In the genomic region with DNA sequence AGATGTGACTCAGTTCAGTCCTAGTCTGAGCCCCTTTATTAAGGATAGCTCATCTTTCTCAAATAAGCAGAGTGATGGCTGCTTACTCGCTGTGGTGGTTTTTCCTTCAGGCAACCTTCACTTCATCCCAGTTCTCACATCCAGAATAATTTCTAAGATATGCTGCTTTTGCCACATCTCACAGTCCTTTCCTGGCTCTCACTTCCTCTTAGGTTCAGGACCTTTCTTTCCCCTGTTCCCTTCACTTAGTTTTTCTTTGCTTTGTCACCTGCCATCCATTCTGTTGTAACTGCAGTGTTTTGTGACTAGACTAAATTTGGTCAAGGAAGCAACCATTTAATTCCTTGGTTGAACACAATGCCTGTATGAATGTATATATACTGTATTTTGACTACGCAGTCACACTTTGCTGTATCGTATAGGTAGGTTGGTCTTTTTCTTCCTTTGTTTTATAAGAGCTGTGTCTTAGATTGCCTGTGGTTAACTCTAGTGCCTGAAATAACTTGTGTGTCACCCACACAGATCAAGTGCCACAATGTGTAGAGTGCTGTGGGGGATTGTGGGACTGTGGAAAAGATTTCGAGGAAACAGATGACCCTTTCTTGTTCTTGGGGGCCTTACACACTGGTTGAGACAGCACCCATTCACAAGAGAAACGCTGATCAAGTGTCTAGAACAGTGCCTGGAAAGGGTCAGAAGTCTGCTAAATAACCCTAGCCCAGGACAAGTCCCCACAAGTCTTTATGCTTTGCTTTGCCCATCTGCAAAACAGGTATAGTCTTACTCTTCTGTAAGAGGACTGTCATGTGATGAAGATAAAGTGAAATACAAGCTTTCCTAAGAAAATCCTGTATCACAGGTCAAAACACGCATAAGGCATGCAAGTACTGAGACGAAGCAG, we compare ENCODE assay signal across 11 cellular contexts. TPM values are rescaled to one million over a fixed set of nuclear protein-coding genes. Genes with fewer than 3 reads are reported as not detected.
DNase-seq lines count a peak whose midpoint lies in the region; ATAC-seq lines count a peak whose summit lies in the region.
"Had no signal": no experiment of that assay in that cellular context is flagged by ENCODE, and none has a peak within 500 bp of the region (broad histone marks: within the 10 kb centered on the region; RNA-seq: fewer than 3 reads in every experiment).

No MANE protein-coding gene starts in this region.

- no peak for ATAC-seq in activated naive CD8-positive, alpha-beta T cell treated with anti-CD3 and anti-CD28 coated beads, Interleukin-2, amount 10 ng/mL, durations not matched to agents 7 days and 5 days (ENCODE audit: low read depth)
- ATAC-seq in GM21390 (IDR thresholded peaks at IDR 0.05; ENCODE audit: unreplicated experiment), result no peak

- peak overlapping the region in 3 of 11 experiments; percentile 1 to 63 (median 18); a peak in 5 of 22 replicates for H3K27ac ChIP-seq in BLaER1 treated with 17β-estradiol and CSF1 and Interleukin-3, amounts not matched to agents 10 nM and 100 nM
- H3K27ac ChIP-seq in HUES48 (ENCODE audit: low read depth, low read length) (peak overlapping the region; percentile 5), muscle layer of duodenum (ENCODE audit: low read length) (peak overlapping the region; percentile 30), SJCRH30 (no peak overlapping the region)

- H3K9me3 Mint-ChIP-seq in activated naive CD8-positive, alpha-beta T cell treated with anti-CD3 and anti-CD28 coated beads, Interleukin-2, amount 10 ng/mL, durations not matched to agents 7 days and 5 days, result no peaks in the 10 kb centered on the region

- H3K4me3 ChIP-seq in BLaER1 treated with 17β-estradiol and CSF1 and Interleukin-3, amounts not matched to agents 10 nM and 100 nM, result peak overlapping the region in 3 of 10 experiments; percentile 76 to 88 (median 80); a peak in 3 of 20 replicates
- no peak overlapping the region for H3K4me3 ChIP-seq in HUES48 (ENCODE audit: low read depth, low read length)
- H3K4me3 ChIP-seq in muscle layer of duodenum (ENCODE audit: low read depth in 1 of 2, low read length in 2 of 2), result no peak overlapping the region
- no peak overlapping the region for H3K4me3 ChIP-seq in SJCRH30

- peak overlapping the region; percentile 69 for H3K4me3 Mint-ChIP-seq in activated naive CD8-positive, alpha-beta T cell treated with anti-CD3 and anti-CD28 coated beads, Interleukin-2, amount 10 ng/mL, durations not matched to agents 7 days and 5 days

- H3K4me1 ChIP-seq in BLaER1 treated with 17β-estradiol and CSF1 and Interleukin-3, amounts not matched to agents 10 nM and 100 nM, result peaks cover 27 to 63% (median 47%) of the 10 kb centered on the region in 10 experiments
- peaks cover 5% of the 10 kb centered on the region; the same call in 1 of the 2 replicates for H3K4me1 ChIP-seq in HUES48 (ENCODE audit: control insufficient read depth, insufficient read depth, low read length)
- H3K4me1 ChIP-seq in muscle layer of duodenum (ENCODE audit: control insufficient read depth in 1 of 2, insufficient read depth in 2 of 2, low read length in 2 of 2), result peaks cover 0 to 27% of the 10 kb centered on the region in 2 donors
- peaks cover 24% of the 10 kb centered on the region for H3K4me1 ChIP-seq in SJCRH30

- no peaks in the 10 kb centered on the region for H3K27me3 ChIP-seq in BLaER1 treated with 17β-estradiol and CSF1 and Interleukin-3, amounts not matched to agents 10 nM and 100 nM
- H3K27me3 ChIP-seq in HUES48 (ENCODE audit: control insufficient read depth, insufficient read depth, low read length) (no peaks in the 10 kb centered on the region), muscle layer of duodenum (ENCODE audit: low read depth, low read length) (no peaks in the 10 kb centered on the region), SJCRH30 (no peaks in the 10 kb centered on the region)

- H3K9me3 ChIP-seq in BLaER1 treated with 17β-estradiol and CSF1 and Interleukin-3, amounts not matched to agents 10 nM and 100 nM (replicated peaks in 1 of 11), result no peaks in the 10 kb centered on the region
- H3K9me3 ChIP-seq in HUES48 (ENCODE audit: control insufficient read depth, insufficient read depth, low read length) (no peaks in the 10 kb centered on the region), muscle layer of duodenum (ENCODE audit: control insufficient read depth in 1 of 2, low read length in 2 of 2) (no peaks in the 10 kb centered on the region), SJCRH30 (replicated peaks) (no peaks in the 10 kb centered on the region)

- peaks cover 44% of the 10 kb centered on the region for H3K4me1 Mint-ChIP-seq in activated naive CD8-positive, alpha-beta T cell treated with anti-CD3 and anti-CD28 coated beads, Interleukin-2, amount 10 ng/mL, durations not matched to agents 7 days and 5 days

- H3K9ac ChIP-seq in BLaER1 treated with 17β-estradiol and CSF1 and Interleukin-3, amounts not matched to agents 10 nM and 100 nM, result peak overlapping the region in 7 of 11 experiments; percentile 12 to 98 (median 93); a peak in 10 of 22 replicates
- H3K9ac ChIP-seq in HUES48 (ENCODE audit: low read depth, low read length), result no peak overlapping the region

- H3K36me3 Mint-ChIP-seq in activated naive CD8-positive, alpha-beta T cell treated with anti-CD3 and anti-CD28 coated beads, Interleukin-2, amount 10 ng/mL, durations not matched to agents 7 days and 5 days, result peaks cover 47% of the 10 kb centered on the region

- H3K4me2 ChIP-seq in BLaER1 treated with 17β-estradiol and CSF1 and Interleukin-3, amounts not matched to agents 10 nM and 100 nM, result peak overlapping the region in 10 of 11 experiments; percentile 81 to 94 (median 88); a peak in 18 of 22 replicates

- H3K27me3 Mint-ChIP-seq in activated naive CD8-positive, alpha-beta T cell treated with anti-CD3 and anti-CD28 coated beads, Interleukin-2, amount 10 ng/mL, durations not matched to agents 7 days and 5 days, result no peaks in the 10 kb centered on the region

- POLR2A ChIA-PET in activated naive CD8-positive, alpha-beta T cell treated with anti-CD3 and anti-CD28 coated beads, Interleukin-2, amount 10 ng/mL, durations not matched to agents 7 days and 5 days (lab: Charles Lee), result interaction anchor here (0.5 kb wide), 1 partner anchor 87 kb away, joined by 4 read pairs; no protein-coding TSS in a partner anchor

- peak overlapping the region; percentile 81 for H3K27ac Mint-ChIP-seq in activated naive CD8-positive, alpha-beta T cell treated with anti-CD3 and anti-CD28 coated beads, Interleukin-2, amount 10 ng/mL, durations not matched to agents 7 days and 5 days

- H3K36me3 ChIP-seq in BLaER1 treated with 17β-estradiol and CSF1 and Interleukin-3, amounts not matched to agents 10 nM and 100 nM, result peaks cover 61 to 73% (median 70%) of the 10 kb centered on the region in 11 experiments
- H3K36me3 ChIP-seq in HUES48 (ENCODE audit: control insufficient read depth, insufficient read depth, low read length) (peaks cover 63% of the 10 kb centered on the region), muscle layer of duodenum (ENCODE audit: control insufficient read depth in 1 of 2, insufficient read depth in 2 of 2, low read length in 2 of 2) (peaks cover 49 to 61% of the 10 kb centered on the region in 2 donors), SJCRH30 (peaks cover 57% of the 10 kb centered on the region)

- DNase-seq in activated naive CD8-positive, alpha-beta T cell treated with anti-CD3 and anti-CD28 coated beads, Interleukin-2, amount 10 ng/mL, durations not matched to agents 7 days and 5 days, result no peak
- DNase-seq in DMS153 treated with DMSO at 0.1 percent for 48 hours (lab: John Stamatoyannopoulos, UW; ENCODE audit: unreplicated experiment) (no peak), SJCRH30 (no peak)
- no peak for DNase-seq in stimulated activated naive CD4-positive, alpha-beta T cell (lab: John Stamatoyannopoulos, UW)
- DNase-seq: HCEC 1CT, NCI-H2081 treated with DMSO at 0.1 percent for 48 hours had no signal

- H4K20me1 ChIP-seq in BLaER1 treated with 17β-estradiol and CSF1 and Interleukin-3, amounts not matched to agents 10 nM and 100 nM, result peaks cover 20 to 71% (median 54%) of the 10 kb centered on the region in 11 experiments; a peak in 20 of 22 replicates

RNA-seq across cellular contexts. Expression of gene ZNF655, which starts 2.6 kb away (rescaled TPM):
- 100 to 1,000 TPM; 133 to 134 TPM for total RNA-seq in activated naive CD8-positive, alpha-beta T cell treated with anti-CD3 and anti-CD28 coated beads, Interleukin-2, amount 10 ng/mL, durations not matched to agents 7 days and 5 days
- 64.3 and 79.9 TPM in 2 replicates for total RNA-seq in SJCRH30 (2014; rRNA removed; shearing (Covaris generic))

RNA-seq across cellular contexts. Expression of gene FAM200A, which starts 9.2 kb away (rescaled TPM):
- 1 to 10 TPM; 6.9 to 7.3 TPM for total RNA-seq in activated naive CD8-positive, alpha-beta T cell treated with anti-CD3 and anti-CD28 coated beads, Interleukin-2, amount 10 ng/mL, durations not matched to agents 7 days and 5 days
- total RNA-seq in SJCRH30 (2014; rRNA removed; shearing (Covaris generic)), result 13.9 and 15.0 TPM in 2 replicates

RNA-seq across cellular contexts. Expression of gene TMEM225B, which starts 37.0 kb away (rescaled TPM):
- 1 to 10 TPM; 1.2 to 2.3 TPM for total RNA-seq in activated naive CD8-positive, alpha-beta T cell treated with anti-CD3 and anti-CD28 coated beads, Interleukin-2, amount 10 ng/mL, durations not matched to agents 7 days and 5 days
- 0.32 and 0.61 TPM in 2 replicates for total RNA-seq in SJCRH30 (2014; rRNA removed; shearing (Covaris generic))
- total RNA-seq: kidney epithelial cell had no signal

RNA-seq across cellular contexts. Expression of gene ZSCAN25, which starts 55.7 kb away (rescaled TPM):
- 10 to 100 TPM; 35.5 to 42.5 TPM for total RNA-seq in activated naive CD8-positive, alpha-beta T cell treated with anti-CD3 and anti-CD28 coated beads, Interleukin-2, amount 10 ng/mL, durations not matched to agents 7 days and 5 days
- total RNA-seq in SJCRH30 (2014; rRNA removed; shearing (Covaris generic)), result 21.2 and 22.0 TPM in 2 replicates

RNA-seq across cellular contexts. Expression of gene ZKSCAN5, which starts 56.6 kb away (rescaled TPM):
- 10 to 100 TPM; 12.7 to 13.5 TPM for total RNA-seq in activated naive CD8-positive, alpha-beta T cell treated with anti-CD3 and anti-CD28 coated beads, Interleukin-2, amount 10 ng/mL, durations not matched to agents 7 days and 5 days
- 18.9 and 19.5 TPM in 2 replicates for total RNA-seq in SJCRH30 (2014; rRNA removed; shearing (Covaris generic))
